23 cellular contexts compared by ENCODE assay signal in genomic region chrX:97629597-97629985, GRCh38.
DNase-seq lines count a peak whose midpoint lies in the region; ATAC-seq and TF ChIP-seq lines count a peak whose summit lies in the region.
"Had no signal": no experiment of that assay in that cellular context is flagged by ENCODE, and none has a peak within 500 bp of the region (broad histone marks: within the 10 kb centered on the region; RNA-seq: fewer than 3 reads in every experiment).

No MANE protein-coding gene starts in this region.

- no peaks in the 10 kb centered on the region for H3K27me3 ChIP-seq in BE2C
- H3K27me3 ChIP-seq: upper lobe of left lung had no signal

- DNase-seq in DMS53 (lab: John Stamatoyannopoulos, UW) (peak; percentile 7), DMS53 treated with DMSO at 0.1 percent for 48 hours (lab: John Stamatoyannopoulos, UW; ENCODE audit: unreplicated experiment) (no peak), NCI-H1436 treated with DMSO at 0.1 percent for 48 hours (lab: John Stamatoyannopoulos, UW) (peak; percentile 8), NCI-H526 treated with DMSO at 0.1 percent for 48 hours (lab: John Stamatoyannopoulos, UW) (peak; percentile 47), left kidney (ENCODE audit: low read depth, low spot score) (peak; percentile 1), BE2C (no peak)
- DNase-seq: activated CD4-positive, alpha-beta memory T cell treated with anti-CD3 and anti-CD28 coated beads for 36 hours; activated CD4-positive, alpha-beta T cell treated with anti-CD3 and anti-CD28 coated beads for 1 hour; activated CD8-positive, alpha-beta memory T cell treated with anti-CD3 and anti-CD28 coated beads, Interleukin-2, amount 50 U/mL, for 4 hours; activated naive CD4-positive, alpha-beta T cell treated with Interleukin-2 at 50 U/mL for 16 hours; adrenal gland; erythroblast; left ventricle myocardium inferior; mesenchymal stem cell; NCI-H1694; NCI-H446 treated with DMSO at 0.1 percent for 48 hours; NK-92 treated with Interleukin-12 subunit alpha and Interleukin-12 subunit beta, amount 100 ng/mL, for 24 hours; PC-3; stimulated activated naive B cell treated with anti-CD40 and anti-IgM and Interleukin-4, amounts not matched to agents 10 μg/mL and 1 μg/mL and 100 μg/mL, for 72 hours; upper lobe of left lung had no signal

- no peak overlapping the region for H3K4me3 ChIP-seq in BE2C (ENCODE audit: low read depth, low read length)
- H3K4me3 ChIP-seq: adrenal gland, K562, left ventricle myocardium inferior, upper lobe of left lung had no signal

- ATAC-seq in HG03457 (IDR thresholded peaks at IDR 0.05; ENCODE audit: unreplicated experiment) (no peak), HG03095 (IDR thresholded peaks at IDR 0.05; ENCODE audit: unreplicated experiment) (no peak)
- ATAC-seq: K562; PC-3; stimulated activated naive B cell treated with anti-CD40 and anti-IgM and Interleukin-4, amounts not matched to agents 10 μg/mL and 1 μg/mL and 100 μg/mL, for 72 hours had no signal

- no peaks in the 10 kb centered on the region for H3K9me3 ChIP-seq in BE2C
- H3K9me3 ChIP-seq: adrenal gland, left ventricle myocardium inferior, upper lobe of left lung had no signal

- no peaks in the 10 kb centered on the region for H3K36me3 ChIP-seq in BE2C
- H3K36me3 ChIP-seq: adrenal gland, left ventricle myocardium inferior, upper lobe of left lung had no signal

- no peak for TF ChIP-seq CTCF in BE2C (IDR thresholded peaks at IDR 0.05; ENCODE audit: low read depth, low read length)

- H3K4me1 ChIP-seq in BE2C, result no peaks in the 10 kb centered on the region
- H3K4me1 ChIP-seq: adrenal gland, left ventricle myocardium inferior, upper lobe of left lung had no signal

Comparison
In these comparisons a context has a peak if more than half of its experiments do, and no peak if none do; other contexts are left out.
1. DNase-seq: peak in DMS53 (single experiment), NCI-H1436 treated with DMSO at 0.1 percent for 48 hours (single experiment), NCI-H526 treated with DMSO at 0.1 percent for 48 hours (single experiment) and left kidney (single experiment); none in DMS53 treated with DMSO at 0.1 percent for 48 hours (single experiment) and BE2C (single experiment).